Comparison of ENCODE assay signal across 8 cellular contexts in genomic region chr1:184843732-184844495, GRCh38.
DNase-seq lines count a peak whose midpoint lies in the region; ATAC-seq and TF ChIP-seq lines count a peak whose summit lies in the region.

No MANE protein-coding gene starts in this region.

- H3K4me1 ChIP-seq in right atrium auricular region (peaks cover 0 to 8% of the 10 kb centered on the region in 2 donors), PC-3 (ENCODE audit: insufficient read depth, low read length) (0 out of 2 replicates have a peak, but pooled peaks cover 3% of the 10 kb centered on the region)

- in situ Hi-C loops in G401 (cut with HindIII; ENCODE audit: low sequenced_read_pairs), result no loop called here

- H3K27ac Mint-ChIP-seq in activated CD8-positive, alpha-beta memory T cell treated with anti-CD3 and anti-CD28 coated beads, Interleukin-2, amount 10 ng/mL, durations not matched to agents 7 days and 5 days, result peak overlapping the region; percentile 76

- H3K4me1 Mint-ChIP-seq in activated CD8-positive, alpha-beta memory T cell treated with anti-CD3 and anti-CD28 coated beads, Interleukin-2, amount 10 ng/mL, durations not matched to agents 7 days and 5 days, result peaks cover 46% of the 10 kb centered on the region

- H3K9ac ChIP-seq in PC-3 (ENCODE audit: low read length), result no peak overlapping the region

- no peaks in the 10 kb centered on the region for H4K20me1 ChIP-seq in PC-3 (ENCODE audit: low read length)

- POLR2A ChIA-PET in PC-3 (lab: Charles Lee; ENCODE audit: unreplicated experiment), result no interaction called here

- peak in 1 of 2 donors; percentile 49 for ATAC-seq in left cardiac atrium
- ATAC-seq in HG03442 (IDR thresholded peaks at IDR 0.05; ENCODE audit: unreplicated experiment), result peak; percentile 99
- ATAC-seq in activated CD8-positive, alpha-beta memory T cell treated with anti-CD3 and anti-CD28 coated beads, Interleukin-2, amount 10 ng/mL, durations not matched to agents 7 days and 5 days, result peak; percentile 73
- ATAC-seq in PC-3, result no peak

- H3F3A ChIP-seq in PC-3 (ENCODE audit: low read length, unreplicated experiment), result no peaks in the 10 kb centered on the region

- DNase-seq in left cardiac atrium (peak; percentile 29), right atrium auricular region (ENCODE audit: low spot score) (no peak), medulla oblongata (ENCODE audit: extremely low spot score) (no peak), PC-3 (no peak), G401 (ENCODE audit: low spot score) (no peak)
- DNase-seq in activated CD8-positive, alpha-beta memory T cell treated with anti-CD3 and anti-CD28 coated beads, Interleukin-2, amount 10 ng/mL, durations not matched to agents 7 days and 5 days, result peak; percentile 92
- peak; percentile 19 for DNase-seq in stimulated activated CD4-positive, alpha-beta T cell treated with anti-CD3 and anti-CD28 coated beads, Interleukin-2, amount 100 ng/mL, for 4 hours (ENCODE audit: low read depth)

- no peaks in the 10 kb centered on the region for H3K9me3 Mint-ChIP-seq in activated CD8-positive, alpha-beta memory T cell treated with anti-CD3 and anti-CD28 coated beads, Interleukin-2, amount 10 ng/mL, durations not matched to agents 7 days and 5 days (ENCODE audit: low read depth)

- no peaks in the 10 kb centered on the region for H3K9me3 ChIP-seq in right atrium auricular region
- H3K9me3 ChIP-seq in PC-3 (ENCODE audit: low read length), result no peaks in the 10 kb centered on the region

- intact Hi-C loops in left cardiac atrium (cut with DNase I), result no loop called here
- intact Hi-C loops in PC-3 (cut with micrococcal nuclease), result no loop called here

- H2AFZ ChIP-seq in PC-3 (ENCODE audit: low read length), result no peak overlapping the region

- H3K79me2 ChIP-seq in PC-3 (ENCODE audit: low read length), result no peaks in the 10 kb centered on the region

- peak overlapping the region; percentile 46 for H3K4me3 Mint-ChIP-seq in activated CD8-positive, alpha-beta memory T cell treated with anti-CD3 and anti-CD28 coated beads, Interleukin-2, amount 10 ng/mL, durations not matched to agents 7 days and 5 days

- peaks cover 4% of the 10 kb centered on the region for H3K36me3 ChIP-seq in right atrium auricular region
- H3K36me3 ChIP-seq in PC-3 (ENCODE audit: low read depth, low read length), result no peaks in the 10 kb centered on the region

- no peaks in the 10 kb centered on the region for H3K27me3 Mint-ChIP-seq in activated CD8-positive, alpha-beta memory T cell treated with anti-CD3 and anti-CD28 coated beads, Interleukin-2, amount 10 ng/mL, durations not matched to agents 7 days and 5 days

- H3K27me3 ChIP-seq in right atrium auricular region, result no peaks in the 10 kb centered on the region
- H3K27me3 ChIP-seq in PC-3 (ENCODE audit: low read length), result no peaks in the 10 kb centered on the region

- TF ChIP-seq CTCF in right atrium auricular region (IDR thresholded peaks at IDR 0.05), result no peak
- no peak for TF ChIP-seq CTCF in PC-3 (conservative IDR thresholded peaks at IDR 0.05; ENCODE audit: low read depth, low read length)

- no peaks in the 10 kb centered on the region for H3K9me2 ChIP-seq in PC-3 (replicated peaks; ENCODE audit: low read length)

- CTCF ChIA-PET in activated CD8-positive, alpha-beta memory T cell treated with anti-CD3 and anti-CD28 coated beads, Interleukin-2, amount 10 ng/mL, durations not matched to agents 7 days and 5 days (lab: Charles Lee), result interaction anchor here (1.0 to 3.6 kb wide), 9 partner anchors 11 to 138 kb away, joined by 3 to 18 read pairs (median 5); partner anchors contain the start of gene NIBAN1
- CTCF ChIA-PET in PC-3 (lab: Charles Lee), result no interaction called here

- H3K36me3 Mint-ChIP-seq in activated CD8-positive, alpha-beta memory T cell treated with anti-CD3 and anti-CD28 coated beads, Interleukin-2, amount 10 ng/mL, durations not matched to agents 7 days and 5 days, result peaks cover 25% of the 10 kb centered on the region

- H3K4me2 ChIP-seq in PC-3 (ENCODE audit: low read length), result no peak overlapping the region

- H3K27ac ChIP-seq in right atrium auricular region (peak overlapping the region in 1 of 2 donors; percentile 5), PC-3 (ENCODE audit: low read length) (no peak overlapping the region)

- BruUV-seq in PC-3 (replicated peaks; lab: Mats Ljungman, UMichigan), result no TSS peak

- H3K4me3 ChIP-seq in right atrium auricular region (no peak overlapping the region), PC-3 (ENCODE audit: low read length) (no peak overlapping the region)

Comparison
In these comparisons a context has a peak if more than half of its experiments do, and no peak if none do; other contexts are left out.
1. DNase-seq: peak in left cardiac atrium (single experiment), activated CD8-positive, alpha-beta memory T cell treated with anti-CD3 and anti-CD28 coated beads, Interleukin-2, amount 10 ng/mL, durations not matched to agents 7 days and 5 days (single experiment) and stimulated activated CD4-positive, alpha-beta T cell treated with anti-CD3 and anti-CD28 coated beads, Interleukin-2, amount 100 ng/mL, for 4 hours (single experiment); none in right atrium auricular region (single experiment), medulla oblongata (single experiment), PC-3 (single experiment) and G401 (single experiment).